7 cellular contexts compared by ENCODE assay signal in genomic region chr1:41197-41596, GRCh38. TPM values are rescaled to one million over a fixed set of nuclear protein-coding genes. Genes with fewer than 3 reads are reported as not detected.
"Had no signal": no experiment of that assay in that cellular context is flagged by ENCODE, and none has a peak within 500 bp of the region (broad histone marks: within the 10 kb centered on the region; RNA-seq: fewer than 3 reads in every experiment).

No MANE protein-coding gene starts in this region.

RNA-seq across cellular contexts. Expression of gene OR4F5, which starts 24.0 kb away (rescaled TPM):
- total RNA-seq: GM23248, GM23338, H1, H4, H7, H9, HFFc6 had no signal
